27 cellular contexts compared by ENCODE assay signal in genomic region chr2:2561346-2562095, GRCh38.
"Had no signal": no experiment of that assay in that cellular context is flagged by ENCODE, and none has a peak within 500 bp of the region (broad histone marks: within the 10 kb centered on the region; RNA-seq: fewer than 3 reads in every experiment).

No MANE protein-coding gene starts in this region.

- H3K4me1 ChIP-seq: ascending aorta had no signal

- H3K27ac ChIP-seq: ascending aorta, cardiac muscle cell, WERI-Rb-1 had no signal

- H3K4me3 ChIP-seq: ascending aorta, cardiac muscle cell had no signal

- H3K9me3 ChIP-seq: ascending aorta had no signal

- DNase-seq: activated CD4-positive, alpha-beta memory T cell treated with anti-CD3 and anti-CD28 coated beads, Interleukin-2, amount 10 ng/mL, durations not matched to agents 7 days and 5 days; activated CD4-positive, alpha-beta T cell treated with anti-CD3 and anti-CD28 coated beads for 1 hour; activated CD4-positive, alpha-beta T cell treated with anti-CD3 and anti-CD28 coated beads for 36 hours; activated CD4-positive, alpha-beta T cell treated with anti-CD3 and anti-CD28 coated beads for 48 hours; activated CD4-positive, alpha-beta T cell treated with anti-CD3 and anti-CD28 coated beads, Interleukin-2, amount 10 ng/mL, durations not matched to agents 7 days and 5 days; activated CD4-positive, alpha-beta T cell treated with anti-CD3 and anti-CD28 coated beads, Interleukin-2, amount 50 U/mL, for 48 hours; activated CD4-positive, CD25-positive, alpha-beta regulatory T cell; activated CD8-positive, alpha-beta memory T cell treated with anti-CD3 and anti-CD28 coated beads, Interleukin-2, amount 50 U/mL, for 4 hours; activated CD8-positive, alpha-beta T cell treated with anti-CD3 and anti-CD28 coated beads, Interleukin-2, amount 10 ng/mL, durations not matched to agents 7 days and 5 days; activated effector memory CD4-positive, alpha-beta T cell treated with Interleukin-2 at 50 U/mL for 16 hours; activated gamma-delta T cell; activated naive CD4-positive, alpha-beta T cell treated with anti-CD3 and anti-CD28 coated beads, Interleukin-2, amount 10 ng/mL, durations not matched to agents 7 days and 5 days; activated naive CD4-positive, alpha-beta T cell treated with Interleukin-2 at 50 U/mL for 16 hours; activated naive CD8-positive, alpha-beta T cell treated with anti-CD3 and anti-CD28 coated beads, Interleukin-2, amount 10 ng/mL, durations not matched to agents 7 days and 5 days; activated naive CD8-positive, alpha-beta T cell treated with anti-CD3 and anti-CD28 coated beads, Interleukin-2, amount 50 U/mL, for 24 hours; activated T-cell treated with anti-CD3 and anti-CD28 coated beads, Interleukin-2, amount 50 U/mL, for 24 hours; activated T-cell treated with anti-CD3 and anti-CD28 coated beads, Interleukin-2, amount 50 U/mL, for 48 hours; amygdala; anterior cingulate cortex; central memory CD4-positive, alpha-beta T cell; SW 1271; T-helper 1 cell; T-helper 2 cell; T-helper 9 cell; WERI-Rb-1 had no signal

- H3K27me3 ChIP-seq: ascending aorta, cardiac muscle cell had no signal

- H3K36me3 ChIP-seq: ascending aorta, cardiac muscle cell, WERI-Rb-1 had no signal
